ENCODE assay signal across 8 cellular contexts in genomic region chr5:167723254-167723871, GRCh38.
A peak's percentile ranks its signal among the peaks of the same experiment; 100 is the strongest.
DNase-seq lines count a peak whose midpoint lies in the region; ATAC-seq and TF ChIP-seq lines count a peak whose summit lies in the region.

No MANE protein-coding gene starts in this region.

- no peak overlapping the region for H3K27ac ChIP-seq in 22Rv1

- in situ Hi-C loops in astrocyte of the spinal cord (cut with HindIII; ENCODE audit: low sequenced_read_pairs) = no loop called here

- no peaks in the 10 kb centered on the region for H3K27me3 ChIP-seq in skeletal muscle satellite cell (ENCODE audit: control insufficient read depth, insufficient read depth, low read length)

- TF ChIP-seq CTCF in 22Rv1 (IDR thresholded peaks at IDR 0.05) (peak; percentile 92), astrocyte of the spinal cord (IDR thresholded peaks at IDR 0.05; ENCODE audit: low read depth, low read length) (peak; percentile 86)

- H3K4me3 ChIP-seq in astrocyte of the spinal cord (ENCODE audit: low read depth, low read length) (no peak overlapping the region), skeletal muscle satellite cell (ENCODE audit: low read length) (no peak overlapping the region)

- no peaks in the 10 kb centered on the region for H3K9me3 ChIP-seq in skeletal muscle satellite cell (replicated peaks; ENCODE audit: low read length)

- no peak overlapping the region for H3K4me2 ChIP-seq in skeletal muscle satellite cell (ENCODE audit: low read length)

- peak overlapping the region; percentile 10 for H3K9ac ChIP-seq in skeletal muscle satellite cell (ENCODE audit: low read depth, low read length)

- ATAC-seq in GM18498 (IDR thresholded peaks at IDR 0.05; ENCODE audit: unreplicated experiment) = peak; percentile 98
- ATAC-seq in HG02840 (IDR thresholded peaks at IDR 0.05; ENCODE audit: low FRiP score, unreplicated experiment) = peak; percentile 96

- peaks cover 23% of the 10 kb centered on the region for H3K4me1 ChIP-seq in skeletal muscle satellite cell (ENCODE audit: control insufficient read depth, insufficient read depth, low read length)

- DNase-seq in NCI-H128 (lab: John Stamatoyannopoulos, UW; ENCODE audit: unreplicated experiment) = peak; percentile 3
- peak; percentile 49 for DNase-seq in T-helper 9 cell
- peak; percentile 82 for DNase-seq in astrocyte of the spinal cord (ENCODE audit: low read depth, low spot score)
- peak in 47 of 51 donors; percentile 7 to 83 (median 43) for DNase-seq in hypothalamus (lab: John Stamatoyannopoulos, UW)

- H3K36me3 ChIP-seq in skeletal muscle satellite cell (ENCODE audit: insufficient read depth, low read length) = no peaks in the 10 kb centered on the region

Comparison
In these comparisons a context has a peak if more than half of its experiments do, and no peak if none do; other contexts are left out.
1. DNase-seq: peak in every context shown above with its lines; median percentile 82 in astrocyte of the spinal cord; 49 in T-helper 9 cell; 43 in hypothalamus; 3 in NCI-H128.